1 cellular context compared by ENCODE assay signal in the genomic region with DNA sequence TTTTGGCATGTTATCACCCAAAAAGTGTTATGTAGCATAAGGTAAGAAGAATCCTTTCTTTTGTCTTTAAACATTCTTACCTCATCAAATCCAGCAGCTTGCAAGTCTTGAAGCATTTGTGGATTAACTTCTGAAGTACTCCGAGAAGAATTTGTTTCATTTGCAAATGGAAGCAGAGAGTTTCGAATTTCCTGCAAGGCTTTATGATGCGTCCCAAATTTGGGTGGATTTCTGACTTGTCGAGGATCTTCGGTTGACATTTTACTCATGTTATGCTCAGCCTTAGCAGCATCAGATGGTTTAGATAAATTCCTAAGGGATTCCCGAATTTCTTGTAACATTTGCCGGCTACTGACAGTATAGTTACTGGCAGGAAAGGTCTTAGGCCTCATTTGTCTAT.
TF ChIP-seq lines count a peak whose summit lies in the region.

No MANE protein-coding gene starts in this region.

TF ChIP-seq in HEK293, 187 proteins besides CTCF, POLR2A, EP300 and RAD21:
- TF ChIP-seq ZNF23 (tag by site-specific recombination; IDR thresholded peaks at IDR 0.05; ENCODE audit: borderline replicate concordance) (no peak), ZNF558 (tag by site-specific recombination; IDR thresholded peaks at IDR 0.05) (0 out of 2 replicates have a peak, but pooled peaks have one; percentile 51)
